In the genomic region with DNA sequence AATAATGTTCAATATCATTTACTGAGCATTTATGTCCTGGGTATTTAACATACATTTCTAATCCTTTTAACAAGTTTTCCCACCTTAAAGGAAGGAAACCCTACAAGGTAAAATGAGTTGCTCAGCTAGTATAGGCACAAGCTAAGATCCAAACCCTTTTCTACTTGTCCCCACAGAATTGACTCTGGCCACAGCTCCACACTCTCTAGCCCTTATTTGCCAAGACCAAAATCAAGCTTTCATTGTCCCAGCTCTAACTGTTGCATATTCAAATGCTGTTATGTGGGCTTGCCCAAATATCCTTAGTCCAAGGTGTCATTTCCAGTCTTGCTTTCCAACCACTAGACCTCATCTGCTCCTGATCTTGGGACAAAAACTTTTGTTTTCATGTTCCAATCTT, we compare ENCODE assay signal across 14 cellular contexts. TPM values are rescaled to one million over a fixed set of nuclear protein-coding genes. Genes with fewer than 3 reads are reported as not detected.
DNase-seq lines count a peak whose midpoint lies in the region; ATAC-seq and TF ChIP-seq lines count a peak whose summit lies in the region.
"Had no signal": no experiment of that assay in that cellular context is flagged by ENCODE, and none has a peak within 500 bp of the region (broad histone marks: within the 10 kb centered on the region; RNA-seq: fewer than 3 reads in every experiment).

No MANE protein-coding gene starts in this region.

- H3F3A ChIP-seq in GM23338 (replicated peaks; ENCODE audit: low read depth), result no peaks in the 10 kb centered on the region

- H3K27ac Mint-ChIP-seq in GM23338 (peak overlapping the region; percentile 85), WTC11 (peak overlapping the region; percentile 48)

- no peaks in the 10 kb centered on the region for H3K79me2 ChIP-seq in GM23338 (replicated peaks; ENCODE audit: insufficient read depth)

- H3K27ac ChIP-seq in GM23338 (ENCODE audit: low read depth), result peak overlapping the region; percentile 29; the same call in 1 of the 2 replicates
- no peak overlapping the region for H3K27ac ChIP-seq in iPS-18a (ENCODE audit: low read length)
- H3K27ac ChIP-seq: BLaER1 had no signal

- H3K27me3 ChIP-seq in GM23338 (ENCODE audit: insufficient read depth) (no peaks in the 10 kb centered on the region), iPS-18a (ENCODE audit: control insufficient read depth, insufficient read depth, low read length) (no peaks in the 10 kb centered on the region)
- H3K27me3 ChIP-seq: BLaER1 had no signal

- H3K36me3 Mint-ChIP-seq in GM23338 (ENCODE audit: low read depth) (0 out of 3 replicates have a peak, but pooled peaks cover 5% of the 10 kb centered on the region), WTC11 (peaks cover 9% of the 10 kb centered on the region)

- DNase-seq in GM23338 (ENCODE audit: low spot score), result peak; percentile 5
- no peak for DNase-seq in WTC11 (ENCODE audit: low spot score)
- DNase-seq in pons (ENCODE audit: low spot score), result peak; percentile 6
- no peak for DNase-seq in activated gamma-delta T cell (lab: John Stamatoyannopoulos, UW)
- no peak for DNase-seq in SHP77 (lab: John Stamatoyannopoulos, UW)
- DNase-seq: 8988T; AML-193; Caco-2; CD8-positive, alpha-beta memory T cell; DND-41; GDM1 had no signal

- peaks cover 30% of the 10 kb centered on the region for H3K4me1 Mint-ChIP-seq in GM23338
- H3K4me1 Mint-ChIP-seq in WTC11, result peaks cover 29% of the 10 kb centered on the region
- H3K4me1 Mint-ChIP-seq: CD8-positive, alpha-beta memory T cell had no signal

- H3K9ac ChIP-seq in iPS-18a (ENCODE audit: low read length), result no peak overlapping the region
- H3K9ac ChIP-seq: BLaER1 had no signal

- H3K9me2 ChIP-seq in GM23338 (ENCODE audit: insufficient read depth), result no peaks in the 10 kb centered on the region

- H3K9me3 ChIP-seq in iPS-18a (ENCODE audit: control insufficient read depth, low read depth, low read length), result peaks cover 4% of the 10 kb centered on the region
- H3K9me3 ChIP-seq: Caco-2 had no signal

- H3K4me3 ChIP-seq in GM23338 (no peak overlapping the region), iPS-18a (ENCODE audit: low read length) (peak overlapping the region; percentile 18)
- H3K4me3 ChIP-seq: BLaER1 had no signal

- no peaks in the 10 kb centered on the region for H4K20me1 ChIP-seq in GM23338 (replicated peaks; ENCODE audit: insufficient read depth)
- H4K20me1 ChIP-seq: BLaER1 had no signal

- H3K4me3 Mint-ChIP-seq in GM23338, result no peak overlapping the region
- H3K4me3 Mint-ChIP-seq in WTC11, result no peak overlapping the region
- H3K4me3 Mint-ChIP-seq: CD8-positive, alpha-beta memory T cell had no signal

- CTCF ChIA-PET in WTC11 (lab: Charles Lee), result interaction anchor here (1.0 to 3.5 kb wide), 10 partner anchors 9 to 694 kb away, joined by 3 to 27 read pairs (median 4); partner anchors contain the start of gene CTTNBP2

- POLR2A ChIA-PET in WTC11 (lab: Charles Lee), result no interaction called here

- ATAC-seq in GM23338, result peak; percentile 59; the same call in 2 of the 3 replicates
- peak; percentile 60 for ATAC-seq in WTC11
- ATAC-seq in HG03342 (IDR thresholded peaks at IDR 0.05; ENCODE audit: unreplicated experiment), result no peak

- peaks cover under 1% of the 10 kb centered on the region; the same call in 1 of the 2 replicates for H3K36me3 ChIP-seq in GM23338 (ENCODE audit: insufficient read depth)
- H3K36me3 ChIP-seq in iPS-18a (ENCODE audit: control insufficient read depth, low read depth, low read length), result no peaks in the 10 kb centered on the region
- H3K36me3 ChIP-seq: BLaER1 had no signal

- no peak overlapping the region for H2AFZ ChIP-seq in GM23338

- H3K9me3 Mint-ChIP-seq in GM23338, result peaks cover 6% of the 10 kb centered on the region; the same call in 2 of the 3 replicates
- H3K9me3 Mint-ChIP-seq in WTC11, result peaks cover 16% of the 10 kb centered on the region
- H3K9me3 Mint-ChIP-seq: CD8-positive, alpha-beta memory T cell had no signal

- H3K27me3 Mint-ChIP-seq in GM23338 (ENCODE audit: insufficient read depth, low read depth, poor library complexity) (no peaks in the 10 kb centered on the region), WTC11 (ENCODE audit: low read depth) (no peaks in the 10 kb centered on the region; the same call in 1 of the 2 replicates)

- H3K4me1 ChIP-seq in GM23338 (ENCODE audit: insufficient read depth) (peaks cover 19% of the 10 kb centered on the region), iPS-18a (ENCODE audit: control insufficient read depth, low read depth, low read length) (peaks cover 18% of the 10 kb centered on the region)
- H3K4me1 ChIP-seq: BLaER1, Caco-2 had no signal

- TF ChIP-seq CTCF in GM23338 (conservative IDR thresholded peaks at IDR 0.05; ENCODE audit: low read depth in 2 of 2) (no peak), WTC11 (IDR thresholded peaks at IDR 0.05) (no peak)

- H3K4me2 ChIP-seq in GM23338, result peak overlapping the region; percentile 31; the same call in 1 of the 2 replicates
- H3K4me2 ChIP-seq: BLaER1 had no signal

TF ChIP-seq in GM23338, 12 proteins besides CTCF, POLR2A, EP300 and RAD21 (continues in another document):
- no peak for TF ChIP-seq EZH2 (IDR thresholded peaks at IDR 0.05; ENCODE audit: low read depth, unreplicated experiment)
- TF ChIP-seq, protein P1, sequence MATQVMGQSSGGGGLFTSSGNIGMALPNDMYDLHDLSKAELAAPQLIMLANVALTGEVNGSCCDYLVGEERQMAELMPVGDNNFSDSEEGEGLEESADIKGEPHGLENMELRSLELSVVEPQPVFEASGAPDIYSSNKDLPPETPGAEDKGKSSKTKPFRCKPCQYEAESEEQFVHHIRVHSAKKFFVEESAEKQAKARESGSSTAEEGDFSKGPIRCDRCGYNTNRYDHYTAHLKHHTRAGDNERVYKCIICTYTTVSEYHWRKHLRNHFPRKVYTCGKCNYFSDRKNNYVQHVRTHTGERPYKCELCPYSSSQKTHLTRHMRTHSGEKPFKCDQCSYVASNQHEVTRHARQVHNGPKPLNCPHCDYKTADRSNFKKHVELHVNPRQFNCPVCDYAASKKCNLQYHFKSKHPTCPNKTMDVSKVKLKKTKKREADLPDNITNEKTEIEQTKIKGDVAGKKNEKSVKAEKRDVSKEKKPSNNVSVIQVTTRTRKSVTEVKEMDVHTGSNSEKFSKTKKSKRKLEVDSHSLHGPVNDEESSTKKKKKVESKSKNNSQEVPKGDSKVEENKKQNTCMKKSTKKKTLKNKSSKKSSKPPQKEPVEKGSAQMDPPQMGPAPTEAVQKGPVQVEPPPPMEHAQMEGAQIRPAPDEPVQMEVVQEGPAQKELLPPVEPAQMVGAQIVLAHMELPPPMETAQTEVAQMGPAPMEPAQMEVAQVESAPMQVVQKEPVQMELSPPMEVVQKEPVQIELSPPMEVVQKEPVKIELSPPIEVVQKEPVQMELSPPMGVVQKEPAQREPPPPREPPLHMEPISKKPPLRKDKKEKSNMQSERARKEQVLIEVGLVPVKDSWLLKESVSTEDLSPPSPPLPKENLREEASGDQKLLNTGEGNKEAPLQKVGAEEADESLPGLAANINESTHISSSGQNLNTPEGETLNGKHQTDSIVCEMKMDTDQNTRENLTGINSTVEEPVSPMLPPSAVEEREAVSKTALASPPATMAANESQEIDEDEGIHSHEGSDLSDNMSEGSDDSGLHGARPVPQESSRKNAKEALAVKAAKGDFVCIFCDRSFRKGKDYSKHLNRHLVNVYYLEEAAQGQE (IDR thresholded peaks at IDR 0.05; ENCODE audit: unreplicated experiment), result no peak
- TF ChIP-seq STAT1 (IDR thresholded peaks at IDR 0.05; ENCODE audit: unreplicated experiment), result no peak
- TF ChIP-seq ZNF114 (CRISPR knock-in tag; IDR thresholded peaks at IDR 0.05), result no peak
- TF ChIP-seq EZH2phosphoT487 (IDR thresholded peaks at IDR 0.05; ENCODE audit: unreplicated experiment), result no peak
- TF ChIP-seq NANOG (IDR thresholded peaks at IDR 0.05; ENCODE audit: borderline replicate concordance), result no peak

TF ChIP-seq in WTC11, 78 proteins besides CTCF, POLR2A, EP300 and RAD21:
- TF ChIP-seq SOX15 (CRISPR knock-in tag; IDR thresholded peaks at IDR 0.05), result no peak
- no peak for TF ChIP-seq SMAD3 (CRISPR knock-in tag; IDR thresholded peaks at IDR 0.05; ENCODE audit: borderline replicate concordance)
- no peak for TF ChIP-seq ZNF121 (CRISPR knock-in tag; IDR thresholded peaks at IDR 0.05)
- no peak for TF ChIP-seq HMGA2 (CRISPR knock-in tag; IDR thresholded peaks at IDR 0.05)
- no peak for TF ChIP-seq SMAD4 (CRISPR knock-in tag; IDR thresholded peaks at IDR 0.05)
- no peak for TF ChIP-seq JAZF1 (CRISPR knock-in tag; IDR thresholded peaks at IDR 0.05)
- TF ChIP-seq TEAD4 (CRISPR knock-in tag; IDR thresholded peaks at IDR 0.05), result no peak

RNA-seq across cellular contexts. Expression of gene LSM8, which starts 31.3 kb away (rescaled TPM):
- total RNA-seq in GM23338 (2014; rRNA removed; shearing (Covaris generic)), result 70.1 and 95.4 TPM in 2 replicates
- polyA plus RNA-seq in GM23338 (2016; fragmentation: Nextera tagmentation; extraction: Ambion mirVana), result 100 and 121 TPM in 2 replicates
- total RNA-seq in WTC11 (2021), result 39.9 to 48.2 TPM (median 45.1 TPM) in 3 replicates

Comparison
In these comparisons a context has a peak if more than half of its experiments do, and no peak if none do; other contexts are left out.
1. DNase-seq: peak in GM23338 (single experiment) and pons (single experiment); none in WTC11 (single experiment), activated gamma-delta T cell (single experiment) and SHP77 (0 of 2).